Comparison of ENCODE assay signal across 10 cellular contexts in the genomic region with DNA sequence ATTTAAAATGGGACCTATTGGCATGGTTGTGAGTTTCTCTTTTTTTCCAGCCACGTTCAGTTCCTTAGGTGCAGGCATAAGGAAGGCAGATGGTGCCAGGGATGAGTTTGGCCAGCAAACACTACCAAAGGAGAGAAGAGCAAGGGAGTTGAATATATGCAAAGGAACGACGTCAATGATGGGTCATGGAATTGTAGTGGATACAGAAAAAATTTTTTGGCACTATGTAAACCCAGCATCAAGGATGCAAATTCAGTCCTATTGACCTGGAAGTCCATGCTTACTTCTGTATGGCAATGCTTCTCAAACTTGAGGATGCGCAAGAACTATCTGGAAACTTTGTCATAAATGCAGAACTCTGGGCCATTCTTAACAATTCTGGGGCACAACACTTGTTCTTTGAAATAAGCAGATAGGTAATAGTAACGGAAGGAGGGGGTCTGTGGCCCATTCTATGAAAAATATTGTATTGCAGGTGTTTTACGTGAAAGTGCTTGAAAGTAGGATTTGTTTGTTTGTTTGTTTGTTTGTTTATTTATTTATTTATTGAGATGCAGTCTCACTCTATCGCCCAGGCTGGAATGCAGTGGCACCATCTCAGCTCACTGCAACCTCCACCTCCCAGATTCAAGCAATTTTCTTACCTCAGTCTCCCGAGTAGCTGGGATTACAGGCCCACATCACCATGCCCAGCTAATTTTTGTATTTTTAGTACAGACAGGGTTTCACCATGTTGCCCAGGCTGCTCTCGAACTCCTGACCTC. TPM values are rescaled to one million over a fixed set of nuclear protein-coding genes. Genes with fewer than 3 reads are reported as not detected.
"Had no signal": no experiment of that assay in that cellular context is flagged by ENCODE, and none has a peak within 500 bp of the region (broad histone marks: within the 10 kb centered on the region; RNA-seq: fewer than 3 reads in every experiment).

No MANE protein-coding gene starts in this region.

- H3K36me3 ChIP-seq: HAP-1 had no signal

- DNase-seq: H7, HFFc6, IMR-90, KG1 had no signal

- H3K4me3 ChIP-seq: GM23338, HAP-1, K562 had no signal

- ATAC-seq: GM23338, HCT116, K562 had no signal

- FAIRE-seq: H1, K562 had no signal

RNA-seq across cellular contexts. Expression of gene APOH, which starts 18.0 kb away (rescaled TPM):
- total RNA-seq: GM23338, H1, H7, HFFc6, HT1080, IMR-90 had no signal

RNA-seq across cellular contexts. Expression of gene CEP112, which starts 19.3 kb away (rescaled TPM):
- total RNA-seq: K562 had no signal
